Comparison of ENCODE assay signal across 20 cellular contexts in the genomic region with DNA sequence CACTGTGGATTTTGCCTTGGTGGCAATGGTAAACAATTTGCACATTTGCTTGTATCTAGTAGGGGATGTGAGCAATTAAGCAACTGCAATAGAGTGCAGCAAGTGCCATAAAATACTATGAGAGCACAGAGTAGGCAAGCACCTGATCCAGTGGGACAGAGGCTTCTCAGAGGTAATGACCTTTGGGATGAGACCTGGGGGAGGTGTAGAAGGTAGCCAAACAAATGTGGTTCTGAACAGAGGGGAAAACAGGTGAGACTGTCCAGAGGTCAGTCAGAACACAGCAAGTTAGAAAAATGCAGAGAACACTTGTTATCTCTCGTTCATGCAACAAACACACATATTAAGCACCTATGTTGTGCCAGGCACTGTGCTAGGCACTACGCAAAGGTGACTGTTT. TPM values are rescaled to one million over a fixed set of nuclear protein-coding genes. Genes with fewer than 3 reads are reported as not detected.
"Had no signal": no experiment of that assay in that cellular context is flagged by ENCODE, and none has a peak within 500 bp of the region (broad histone marks: within the 10 kb centered on the region; RNA-seq: fewer than 3 reads in every experiment).

No MANE protein-coding gene starts in this region.

- H3K27ac ChIP-seq: dorsolateral prefrontal cortex, esophagus squamous epithelium, gastroesophageal sphincter, psoas muscle, thoracic aorta, transverse colon had no signal

- DNase-seq: cortex of kidney; dorsolateral prefrontal cortex; effector CD8-positive, alpha-beta T cell; esophagus squamous epithelium; foreskin fibroblast; kidney; left cardiac atrium; left ventricle myocardium superior; naive thymus-derived CD4-positive, alpha-beta T cell; nephron progenitor cell; psoas muscle; retina; stimulated activated CD4-positive, alpha-beta T cell treated with anti-CD3 and anti-CD28 coated beads, Interleukin-2, amount 100 ng/mL, for 24 hours; stimulated activated CD4-positive, alpha-beta T cell treated with anti-CD3 and anti-CD28 coated beads, Interleukin-4, amount 100 ng/mL, for 4 hours; stimulated activated naive B cell treated with anti-CD40 and anti-IgM and Interleukin-4, amounts not matched to agents 10 μg/mL and 1 μg/mL and 100 μg/mL, for 72 hours; stimulated activated naive CD8-positive, alpha-beta T cell treated with anti-CD3 and anti-CD28 coated beads, Interleukin-15, amount 100 ng/mL, for 72 hours; transverse colon had no signal

- H3K4me3 ChIP-seq: dorsolateral prefrontal cortex, esophagus squamous epithelium, gastroesophageal sphincter, psoas muscle, thoracic aorta, transverse colon had no signal

- H3K36me3 ChIP-seq: esophagus squamous epithelium, gastroesophageal sphincter, thoracic aorta, transverse colon had no signal

- H3K27me3 ChIP-seq: dorsolateral prefrontal cortex, esophagus squamous epithelium, gastroesophageal sphincter, transverse colon had no signal

- ATAC-seq: gastroesophageal sphincter; left cardiac atrium; left ventricle myocardium superior; naive thymus-derived CD4-positive, alpha-beta T cell; psoas muscle; sciatic nerve; stimulated activated naive B cell treated with anti-CD40 and anti-IgM and Interleukin-4, amounts not matched to agents 10 μg/mL and 1 μg/mL and 100 μg/mL, for 72 hours; stimulated activated naive CD8-positive, alpha-beta T cell treated with anti-CD3 and anti-CD28 coated beads, Interleukin-15, amount 100 ng/mL, for 72 hours had no signal

- H3K9me3 Mint-ChIP-seq: nephron progenitor cell; stimulated activated naive B cell treated with anti-CD40 and anti-IgM and Interleukin-4, amounts not matched to agents 10 μg/mL and 1 μg/mL and 100 μg/mL, for 72 hours; stimulated activated naive CD8-positive, alpha-beta T cell treated with anti-CD3 and anti-CD28 coated beads, Interleukin-15, amount 100 ng/mL, for 72 hours had no signal

- H3K27me3 Mint-ChIP-seq: stimulated activated naive B cell treated with anti-CD40 and anti-IgM and Interleukin-4, amounts not matched to agents 10 μg/mL and 1 μg/mL and 100 μg/mL, for 72 hours; stimulated activated naive CD8-positive, alpha-beta T cell treated with anti-CD3 and anti-CD28 coated beads, Interleukin-15, amount 100 ng/mL, for 72 hours had no signal

- H3K9me3 ChIP-seq: esophagus squamous epithelium, gastroesophageal sphincter, psoas muscle, thoracic aorta, transverse colon had no signal

- H3K4me1 Mint-ChIP-seq: naive thymus-derived CD4-positive, alpha-beta T cell; stimulated activated naive B cell treated with anti-CD40 and anti-IgM and Interleukin-4, amounts not matched to agents 10 μg/mL and 1 μg/mL and 100 μg/mL, for 72 hours; stimulated activated naive CD8-positive, alpha-beta T cell treated with anti-CD3 and anti-CD28 coated beads, Interleukin-15, amount 100 ng/mL, for 72 hours had no signal

- H3K4me1 ChIP-seq: esophagus squamous epithelium, psoas muscle, transverse colon had no signal

- H3K4me3 Mint-ChIP-seq: naive thymus-derived CD4-positive, alpha-beta T cell; nephron progenitor cell; stimulated activated naive B cell treated with anti-CD40 and anti-IgM and Interleukin-4, amounts not matched to agents 10 μg/mL and 1 μg/mL and 100 μg/mL, for 72 hours; stimulated activated naive CD8-positive, alpha-beta T cell treated with anti-CD3 and anti-CD28 coated beads, Interleukin-15, amount 100 ng/mL, for 72 hours had no signal

- H3K27ac Mint-ChIP-seq: naive thymus-derived CD4-positive, alpha-beta T cell; nephron progenitor cell; stimulated activated naive B cell treated with anti-CD40 and anti-IgM and Interleukin-4, amounts not matched to agents 10 μg/mL and 1 μg/mL and 100 μg/mL, for 72 hours; stimulated activated naive CD8-positive, alpha-beta T cell treated with anti-CD3 and anti-CD28 coated beads, Interleukin-15, amount 100 ng/mL, for 72 hours had no signal

- H3K36me3 Mint-ChIP-seq: naive thymus-derived CD4-positive, alpha-beta T cell; stimulated activated naive B cell treated with anti-CD40 and anti-IgM and Interleukin-4, amounts not matched to agents 10 μg/mL and 1 μg/mL and 100 μg/mL, for 72 hours had no signal

RNA-seq across cellular contexts. Expression of a gene that starts 21.4 kb away (rescaled TPM):
- polyA plus RNA-seq: naive thymus-derived CD4-positive, alpha-beta T cell had no signal
